ENCODE assay signal across 12 cellular contexts in the genomic region with DNA sequence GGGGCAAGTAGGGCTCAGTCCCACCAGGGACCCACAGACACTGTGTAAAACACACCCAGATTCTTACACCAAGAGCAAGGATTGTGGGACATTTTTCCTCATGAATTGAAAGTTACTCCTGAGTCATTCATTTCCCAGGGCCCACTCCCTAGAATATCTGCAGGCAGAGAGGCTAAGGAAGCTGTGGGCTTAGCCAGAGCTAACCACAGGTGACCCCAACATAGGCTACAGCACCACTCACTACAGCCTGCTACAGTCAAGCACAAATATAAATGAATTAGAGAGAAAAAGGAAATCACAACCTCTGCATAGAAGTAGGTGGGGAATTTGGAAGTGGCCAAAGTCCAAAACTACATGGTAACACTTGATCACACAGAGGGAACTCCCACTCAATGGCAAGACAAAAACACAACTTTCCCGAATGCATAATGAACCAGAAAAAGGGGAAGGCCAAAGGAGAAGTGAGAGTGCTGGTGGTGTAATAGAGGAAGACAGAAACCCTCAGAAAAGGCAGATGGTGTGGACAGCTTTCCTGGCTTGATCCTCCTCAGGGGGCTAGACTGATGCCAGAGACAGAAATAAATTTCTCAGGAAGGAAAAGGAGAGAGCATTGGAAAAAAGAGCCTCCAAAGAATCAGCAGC.
DNase-seq lines count a peak whose midpoint lies in the region; ATAC-seq, FAIRE-seq and TF ChIP-seq lines count a peak whose summit lies in the region.
"Had no signal": no experiment of that assay in that cellular context is flagged by ENCODE, and none has a peak within 500 bp of the region (broad histone marks: within the 10 kb centered on the region; RNA-seq: fewer than 3 reads in every experiment).

No MANE protein-coding gene starts in this region.

- H3K4me3 Mint-ChIP-seq in naive thymus-derived CD4-positive, alpha-beta T cell: no peak overlapping the region
- H3K4me3 Mint-ChIP-seq: brain had no signal

- no peak for TF ChIP-seq CTCF in uterus (IDR thresholded peaks at IDR 0.05)

- peak; percentile 0 for DNase-seq in NAMALWA (ENCODE audit: low spot score)
- DNase-seq in naive thymus-derived CD4-positive, alpha-beta T cell: no peak
- DNase-seq in left lobe of liver (ENCODE audit: low spot score): no peak
- no peak for DNase-seq in GM12892 (ENCODE audit: insufficient read length)
- no peak for DNase-seq in uterus
- no peak for DNase-seq in stimulated activated CD4-positive, alpha-beta T cell treated with anti-CD3 and anti-CD28 coated beads, Interleukin-2, amount 100 ng/mL, for 48 hours
- DNase-seq: NCI-H2227 treated with DMSO at 0.1 percent for 48 hours, posterior cingulate gyrus had no signal

- H3K27ac Mint-ChIP-seq in naive thymus-derived CD4-positive, alpha-beta T cell: no peak overlapping the region

- no peaks in the 10 kb centered on the region for H3K9me3 ChIP-seq in naive thymus-derived CD4-positive, alpha-beta T cell (ENCODE audit: control insufficient read depth in 2 of 3, low read length in 3 of 3)
- no peaks in the 10 kb centered on the region for H3K9me3 ChIP-seq in uterus

- ATAC-seq in GM19035 (IDR thresholded peaks at IDR 0.05; ENCODE audit: unreplicated experiment): peak; percentile 78
- ATAC-seq in HG02759 (IDR thresholded peaks at IDR 0.05; ENCODE audit: unreplicated experiment): peak; percentile 81
- ATAC-seq in naive thymus-derived CD4-positive, alpha-beta T cell: peak; percentile 67
- ATAC-seq in left lobe of liver: no peak

- POLR2A ChIA-PET in naive thymus-derived CD4-positive, alpha-beta T cell (lab: Charles Lee): no interaction called here

- H3K4me1 ChIP-seq in naive thymus-derived CD4-positive, alpha-beta T cell (ENCODE audit: control insufficient read depth in 2 of 2, insufficient read depth in 2 of 2, low read length in 2 of 2): no peaks in the 10 kb centered on the region
- H3K4me1 ChIP-seq in uterus: no peaks in the 10 kb centered on the region

- intact Hi-C loops in naive thymus-derived CD4-positive, alpha-beta T cell (cut with micrococcal nuclease): no loop called here
- intact Hi-C loops in uterus (cut with DNase I; ENCODE audit: low total_unique reads): no loop called here

- TF ChIP-seq POLR2A in GM12892 (IDR thresholded peaks at IDR 0.05; ENCODE audit: low read depth, low read length): no peak
- TF ChIP-seq POLR2A in uterus (IDR thresholded peaks at IDR 0.05): no peak

- H3K36me3 Mint-ChIP-seq in naive thymus-derived CD4-positive, alpha-beta T cell: no peaks in the 10 kb centered on the region
- H3K36me3 Mint-ChIP-seq: brain had no signal

- H3K27me3 Mint-ChIP-seq in naive thymus-derived CD4-positive, alpha-beta T cell: peaks cover 0 to 8% (median 0%) of the 10 kb centered on the region in 5 donors
- H3K27me3 Mint-ChIP-seq: brain had no signal

- H3K27me3 ChIP-seq in naive thymus-derived CD4-positive, alpha-beta T cell (ENCODE audit: control insufficient read depth in 2 of 2, insufficient read depth in 2 of 2, low read length in 2 of 2): no peaks in the 10 kb centered on the region
- H3K27me3 ChIP-seq in uterus: no peaks in the 10 kb centered on the region

- no peak for FAIRE-seq in GM12892 (lab: Jason Lieb, UNC)

- CTCF ChIA-PET in naive thymus-derived CD4-positive, alpha-beta T cell (lab: Charles Lee): no interaction called here

- no peaks in the 10 kb centered on the region for H3K9me3 Mint-ChIP-seq in naive thymus-derived CD4-positive, alpha-beta T cell
- H3K9me3 Mint-ChIP-seq: brain had no signal

- H3K4me1 Mint-ChIP-seq in naive thymus-derived CD4-positive, alpha-beta T cell: no peaks in the 10 kb centered on the region
- H3K4me1 Mint-ChIP-seq: brain had no signal

- H3K36me3 ChIP-seq in naive thymus-derived CD4-positive, alpha-beta T cell (ENCODE audit: control insufficient read depth in 2 of 3, insufficient read depth in 3 of 3, low read length in 3 of 3): no peaks in the 10 kb centered on the region
- no peaks in the 10 kb centered on the region for H3K36me3 ChIP-seq in uterus

- H3K4me3 ChIP-seq in naive thymus-derived CD4-positive, alpha-beta T cell (ENCODE audit: low read length): no peak overlapping the region
- H3K4me3 ChIP-seq in uterus: no peak overlapping the region

- no peak overlapping the region for H3K27ac ChIP-seq in naive thymus-derived CD4-positive, alpha-beta T cell (ENCODE audit: low read depth, low read length)
- no peak overlapping the region for H3K27ac ChIP-seq in uterus
- H3K27ac ChIP-seq: VCaP had no signal
